ENCODE assay signal across 1 cellular context in the genomic region with DNA sequence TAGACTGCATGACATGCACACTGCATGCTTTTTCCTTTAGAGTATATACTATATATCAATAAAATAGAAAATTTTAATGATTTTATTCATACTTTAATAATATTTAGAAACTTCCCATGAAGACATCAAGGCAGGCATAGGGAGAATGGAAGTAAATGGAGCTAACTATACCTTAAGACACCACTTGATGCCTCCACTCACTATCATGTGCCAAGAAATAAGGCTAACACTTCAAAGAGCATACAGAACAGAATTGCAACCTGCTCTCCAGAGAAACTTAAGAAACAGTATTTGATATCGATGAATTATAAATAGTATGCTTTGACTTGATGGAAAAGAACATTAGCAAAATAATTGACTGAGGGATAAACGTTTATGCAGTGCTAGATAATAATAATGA.
TF ChIP-seq lines count a peak whose summit lies in the region.

No MANE protein-coding gene starts in this region.

TF ChIP-seq in HCT116, 20 proteins besides CTCF, POLR2A, EP300 and RAD21 (continued from another document):
- TF ChIP-seq CEBPB (IDR thresholded peaks at IDR 0.05; ENCODE audit: low read depth) (no peak), ZBTB33 (IDR thresholded peaks at IDR 0.05; ENCODE audit: extremely low read depth, insufficient replicate concordance, low read length) (no peak), ELF1 (IDR thresholded peaks at IDR 0.05; ENCODE audit: borderline replicate concordance, low read depth) (no peak), EZH2phosphoT487 (IDR thresholded peaks at IDR 0.05; ENCODE audit: borderline replicate concordance) (no peak), SP1 (IDR thresholded peaks at IDR 0.05; ENCODE audit: low read depth) (no peak), EZH2 (IDR thresholded peaks at IDR 0.05) (no peak), CBX3 (IDR thresholded peaks at IDR 0.05; ENCODE audit: low read depth) (no peak)
